ENCODE assay signal across 8 cellular contexts in genomic region chr16:89918453-89919347, GRCh38. TPM values are rescaled to one million over a fixed set of nuclear protein-coding genes. Genes with fewer than 3 reads are reported as not detected.
DNase-seq lines count a peak whose midpoint lies in the region; ATAC-seq and TF ChIP-seq lines count a peak whose summit lies in the region.

Gene MC1R, plus strand, starts transcription at chr16:89918862. Its CDS starts 397 bp downstream, at chr16:89919259.

- H2AK5ac ChIP-seq in neuronal stem cell (ENCODE audit: low read depth, low read length) = peak within 1 kb of the TSS; percentile 76

- ATAC-seq in HG03196 (IDR thresholded peaks at IDR 0.05; ENCODE audit: unreplicated experiment) = peak; percentile 8

- TF ChIP-seq CTCF in VCaP (conservative IDR thresholded peaks at IDR 0.05) = peak; percentile 18; the same call in 1 of the 2 replicates

- peak within 1 kb of the TSS; percentile 53 for H4K91ac ChIP-seq in neuronal stem cell (ENCODE audit: low read depth, low read length, poor library complexity)

- peak within 1 kb of the TSS; percentile 57 for H3K4ac ChIP-seq in neuronal stem cell (ENCODE audit: low read length)

- peak within 1 kb of the TSS; percentile 84 for H2BK120ac ChIP-seq in neuronal stem cell (ENCODE audit: low read depth, low read length)

- peaks cover 10 to 22% of the 10 kb centered on the region in 2 donors for H3K4me1 ChIP-seq in esophagus (ENCODE audit: control insufficient read depth in 2 of 2, insufficient read depth in 2 of 2, low read length in 1 of 2)
- H3K4me1 ChIP-seq in neuronal stem cell (ENCODE audit: control insufficient read depth in 2 of 2, insufficient read depth in 1 of 2, low read depth in 1 of 2, low read length in 2 of 2) = peaks cover 15 to 26% of the 10 kb centered on the region in 2 donors

- peak within 1 kb of the TSS; percentile 99 for H3K23ac ChIP-seq in neuronal stem cell (ENCODE audit: low read depth, low read length, poor library complexity)

- no peak within 1 kb of the TSS for H4K8ac ChIP-seq in neuronal stem cell (ENCODE audit: low read depth, low read length)

- peak within 1 kb of the TSS; percentile 78 for H3K14ac ChIP-seq in neuronal stem cell (ENCODE audit: low read length)

- H3K4me3 ChIP-seq in esophagus (ENCODE audit: low read depth in 1 of 2, low read length in 2 of 2) = peak within 1 kb of the TSS; percentile 5 to 6
- peak within 1 kb of the TSS in 1 of 2 donors; percentile 72 for H3K4me3 ChIP-seq in neuronal stem cell (ENCODE audit: low read length in 2 of 2)

- H3K27ac ChIP-seq in VCaP (peak within 1 kb of the TSS; percentile 68), esophagus (ENCODE audit: low read depth in 2 of 2, low read length in 1 of 2) (no peak within 1 kb of the TSS), neuronal stem cell (replicated peaks; ENCODE audit: low read length) (no peak within 1 kb of the TSS)

- H3K79me1 ChIP-seq in neuronal stem cell (ENCODE audit: low read depth, low read length) = peaks cover 4% of the 10 kb centered on the region

- H3K36me3 ChIP-seq in esophagus (ENCODE audit: control insufficient read depth in 2 of 2, insufficient read depth in 2 of 2, low read length in 1 of 2) (peaks cover 0 to under 1% of the 10 kb centered on the region in 2 donors), neuronal stem cell (replicated peaks in 1 of 2; ENCODE audit: control insufficient read depth in 2 of 2, insufficient read depth in 2 of 2, low read length in 2 of 2) (peaks cover under 1 to 2% of the 10 kb centered on the region in 2 donors)

- peak within 1 kb of the TSS; percentile 93 for H2BK15ac ChIP-seq in neuronal stem cell (ENCODE audit: low read length)

- peak within 1 kb of the TSS; percentile 14 for H2BK5ac ChIP-seq in neuronal stem cell (ENCODE audit: low read length)

- H3K9ac ChIP-seq in neuronal stem cell (ENCODE audit: low read depth, low read length, poor library complexity) = peak within 1 kb of the TSS; percentile 80

- H2AFZ ChIP-seq in neuronal stem cell (ENCODE audit: low read length) = no peak within 1 kb of the TSS

- H3K4me2 ChIP-seq in neuronal stem cell (ENCODE audit: insufficient read depth, low read length, poor library complexity, severe bottlenecking) = peak within 1 kb of the TSS; percentile 85

- H3K18ac ChIP-seq in neuronal stem cell (ENCODE audit: low read length) = peak within 1 kb of the TSS; percentile 99

- H3K27me3 ChIP-seq in esophagus (ENCODE audit: control insufficient read depth in 1 of 2, insufficient read depth in 2 of 2, low read length in 2 of 2) (peaks cover 0 to 3% of the 10 kb centered on the region in 2 donors), neuronal stem cell (ENCODE audit: control insufficient read depth in 3 of 3, insufficient read depth in 3 of 3, low read depth in 1 of 3, low read length in 3 of 3) (no peaks in the 10 kb centered on the region)

- DNase-seq in ELR (ENCODE audit: low read depth) (peak; percentile 66), neuronal stem cell (ENCODE audit: low spot score) (peak; percentile 31), T1000 (lab: John Stamatoyannopoulos, UW) (no peak), mesenteric fat pad (ENCODE audit: low spot score) (no peak), NCI-H1048 (lab: John Stamatoyannopoulos, UW) (no peak)

- H3K9me3 ChIP-seq in esophagus (ENCODE audit: control insufficient read depth in 2 of 2, insufficient read depth in 1 of 2, low read depth in 1 of 2, low read length in 1 of 2) (no peaks in the 10 kb centered on the region), neuronal stem cell (replicated peaks in 1 of 2; ENCODE audit: control insufficient read depth in 2 of 2, insufficient read depth in 1 of 2, low read depth in 1 of 2, low read length in 2 of 2) (no peaks in the 10 kb centered on the region)

- H2BK12ac ChIP-seq in neuronal stem cell (ENCODE audit: low read length) = peak within 1 kb of the TSS; percentile 97

- 7 to 10% methylated on average over 23 of the region's 23 CpGs for WGBS in esophagus, 2 donors
- no CpG with 5 or more reads among the region's 23 CpGs for WGBS in neuronal stem cell (ENCODE audit: extremely low coverage in 2 of 2, insufficient read length in 2 of 2, insufficient replicate concordance in 1 of 2), 2 donors

RNA-seq across cellular contexts. Expression of gene MC1R, which starts in this region (rescaled TPM):
- 1 to 10 TPM; 1.3 to 3.3 TPM for polyA plus RNA-seq in esophagus
- polyA plus RNA-seq in neuronal stem cell (2013, experiment 1 of 2) = 2.1 TPM
- 2.1 TPM for polyA plus RNA-seq in neuronal stem cell (2013, experiment 2 of 2)
- 2.4 TPM for total RNA-seq in mesenteric fat pad

Comparison
In these comparisons a context has a peak if more than half of its experiments do, and no peak if none do; other contexts are left out.
1. DNase-seq: peak in ELR (single experiment) and neuronal stem cell (single experiment); none in T1000 (single experiment), mesenteric fat pad (single experiment) and NCI-H1048 (single experiment).